Comparison of ENCODE assay signal across 8 cellular contexts in genomic region chr9:42852133-42852532, GRCh38.
A peak's percentile ranks its signal among the peaks of the same experiment; 100 is the strongest.
DNase-seq lines count a peak whose midpoint lies in the region; ATAC-seq, FAIRE-seq and TF ChIP-seq lines count a peak whose summit lies in the region.

No MANE protein-coding gene starts in this region.

- TF ChIP-seq EP300 in H1 (IDR thresholded peaks at IDR 0.05; ENCODE audit: borderline replicate concordance in 1 of 2, low read depth in 2 of 2, low read length in 2 of 2) (no peak), sigmoid colon (IDR thresholded peaks at IDR 0.05) (no peak)

- no peak for TF ChIP-seq RAD21 in H1 (IDR thresholded peaks at IDR 0.05 in 1 of 2, conservative IDR thresholded peaks at IDR 0.05 in 1 of 2; ENCODE audit: low read depth in 2 of 2, low read length in 2 of 2)

- TF ChIP-seq CTCF in AG04449 (IDR thresholded peaks at IDR 0.05; ENCODE audit: insufficient read depth, low read length, missing control alignments) (peak; percentile 19), H1 (IDR thresholded peaks at IDR 0.05; ENCODE audit: control extremely low read depth in 1 of 3, insufficient read depth in 1 of 3, low read depth in 1 of 3, low read length in 3 of 3) (no peak), sigmoid colon (IDR thresholded peaks at IDR 0.05) (no peak)

- H3K4me1 ChIP-seq in H1 (replicated peaks in 1 of 4; ENCODE audit: control insufficient read depth in 3 of 4, insufficient read depth in 4 of 4, low read length in 3 of 4) (no peaks in the 10 kb centered on the region), mesendoderm (ENCODE audit: control insufficient read depth, low read depth, low read length) (no peaks in the 10 kb centered on the region), sigmoid colon (no peaks in the 10 kb centered on the region)

- H3K27ac ChIP-seq in H1 (ENCODE audit: low read depth, low read length), result no peak overlapping the region
- no peak overlapping the region for H3K27ac ChIP-seq in mesendoderm (ENCODE audit: low read depth, low read length)
- H3K27ac ChIP-seq in sigmoid colon, result no peak overlapping the region

- peak; percentile 95 for ATAC-seq in GM19468 (IDR thresholded peaks at IDR 0.05; ENCODE audit: extremely low read depth, unreplicated experiment)
- ATAC-seq in GM21447 (IDR thresholded peaks at IDR 0.05; ENCODE audit: unreplicated experiment), result no peak

- H2AFZ ChIP-seq in H1 (ENCODE audit: low read length), result no peak overlapping the region

- H3K4me3 ChIP-seq in AG04449 (ENCODE audit: low read depth, low read length) (peak overlapping the region; percentile 40), H1 (ENCODE audit: extremely low read depth in 1 of 4, insufficient read depth in 2 of 4, low read depth in 3 of 4, low read length in 4 of 4) (no peak overlapping the region), mesendoderm (ENCODE audit: low read length) (no peak overlapping the region), sigmoid colon (peak overlapping the region in 1 of 4 donors; percentile 30)

- H3K4me2 ChIP-seq in H1 (ENCODE audit: insufficient read depth in 1 of 2, low read depth in 2 of 2, low read length in 2 of 2), result no peak overlapping the region
- no peak overlapping the region for H3K4me2 ChIP-seq in mesendoderm (ENCODE audit: low read length)

- H2BK20ac ChIP-seq in H1 (ENCODE audit: low read length), result no peak overlapping the region

- H2BK12ac ChIP-seq in H1 (ENCODE audit: low read depth, low read length), result no peak overlapping the region

- H3K14ac ChIP-seq in H1 (ENCODE audit: insufficient read length), result no peak overlapping the region

- no peak overlapping the region for H2BK5ac ChIP-seq in H1 (ENCODE audit: low read depth, low read length)
- H2BK5ac ChIP-seq in mesendoderm (ENCODE audit: low read length), result no peak overlapping the region

- no peak overlapping the region for H4K91ac ChIP-seq in H1 (replicated peaks; ENCODE audit: insufficient read length, low read length)

- FAIRE-seq in H1 (lab: Jason Lieb, UNC), result no peak

- H3K23ac ChIP-seq in H1 (ENCODE audit: insufficient read length) (no peak overlapping the region), mesendoderm (ENCODE audit: low read length) (no peak overlapping the region)

- H3K23me2 ChIP-seq in H1 (ENCODE audit: low read depth, low read length), result no peaks in the 10 kb centered on the region

- H3K4ac ChIP-seq in H1 (replicated peaks; ENCODE audit: insufficient read length, low read depth, low read length), result no peak overlapping the region
- H3K4ac ChIP-seq in mesendoderm (ENCODE audit: low read depth, low read length), result no peak overlapping the region

- POLR2A ChIA-PET in AG04449 (lab: Yijun Ruan, JAX), result no interaction called here
- POLR2A ChIA-PET in H1 (lab: Charles Lee; ENCODE audit: partially characterized antibody), result no interaction called here

- no peaks in the 10 kb centered on the region for H4K20me1 ChIP-seq in H1 (replicated peaks in 1 of 2; ENCODE audit: control insufficient read depth in 1 of 2, insufficient read depth in 2 of 2, low read length in 2 of 2)

- no peak overlapping the region for H2BK120ac ChIP-seq in H1 (replicated peaks; ENCODE audit: low read depth, low read length)
- no peak overlapping the region for H2BK120ac ChIP-seq in mesendoderm (ENCODE audit: low read depth, low read length)

- H2BK15ac ChIP-seq in H1 (ENCODE audit: low read length), result no peak overlapping the region
- no peak overlapping the region for H2BK15ac ChIP-seq in mesendoderm (replicated peaks; ENCODE audit: low read depth)

- H4K8ac ChIP-seq in H1 (ENCODE audit: extremely low read depth, insufficient read depth, low read length), result no peak overlapping the region
- no peak overlapping the region for H4K8ac ChIP-seq in mesendoderm (ENCODE audit: low read depth, low read length)

- DNase-seq in AG04449 (ENCODE audit: low read depth, low spot score) (no peak), NCI-H774 (lab: John Stamatoyannopoulos, UW) (peak; percentile 66), H1 (ENCODE audit: low read depth in 1 of 2, low spot score in 2 of 2) (peak; percentile 44 to 83), mesendoderm (peak; percentile 71), NCI-H1417 treated with DMSO at 0.1 percent for 48 hours (lab: John Stamatoyannopoulos, UW) (no peak), sigmoid colon (no peak)

- no peak overlapping the region for H4K5ac ChIP-seq in H1 (ENCODE audit: insufficient read length, low read depth, low read length)
- no peak overlapping the region for H4K5ac ChIP-seq in mesendoderm (ENCODE audit: low read length)

- 93% methylated on average over 29 of the region's 38 CpGs; no CpG with 5 or more reads in 1 of the 2 experiments for WGBS in H1 (ENCODE audit: extremely low coverage in 1 of 2, insufficient coverage in 1 of 2, insufficient read length in 1 of 2, insufficient replicate concordance in 2 of 2, low coverage in 1 of 2, low lambda C conversion rate in 2 of 2, missing lambda C conversion rate in 1 of 2), 2 experiments
- no CpG with 5 or more reads among the region's 38 CpGs for WGBS in mesendoderm (ENCODE audit: extremely low coverage, insufficient coverage, low lambda C conversion rate)
- 7 to 16% methylated on average over 38 of the region's 38 CpGs for WGBS in sigmoid colon, 2 donors

- H3K9me3 ChIP-seq in H1 (ENCODE audit: insufficient read depth in 2 of 2, low read depth in 1 of 2, low read length in 1 of 2) (peaks cover 0 to 21% of the 10 kb centered on the region in 2 experiments; a peak in 2 of 4 replicates), sigmoid colon (no peaks in the 10 kb centered on the region)

- H3K56ac ChIP-seq in H1 (replicated peaks; ENCODE audit: insufficient read length, low read depth, low read length), result no peak overlapping the region
- peak overlapping the region; percentile 42 for H3K56ac ChIP-seq in mesendoderm (ENCODE audit: low read length)

- H3K18ac ChIP-seq in H1 (ENCODE audit: extremely low read depth, low read length), result no peak overlapping the region
- no peak overlapping the region for H3K18ac ChIP-seq in mesendoderm (ENCODE audit: low read length)

- H3K36me3 ChIP-seq in H1 (ENCODE audit: control insufficient read depth in 2 of 4, insufficient read depth in 4 of 4, low read length in 3 of 4) (no peaks in the 10 kb centered on the region), mesendoderm (ENCODE audit: control insufficient read depth, insufficient read depth, low read length) (no peaks in the 10 kb centered on the region), sigmoid colon (no peaks in the 10 kb centered on the region)

- H3K79me1 ChIP-seq in H1 (ENCODE audit: low read depth, low read length) (no peaks in the 10 kb centered on the region), mesendoderm (ENCODE audit: low read length) (no peaks in the 10 kb centered on the region)

- CTCF ChIA-PET in AG04449 (lab: Yijun Ruan, JAX), result no interaction called here
- CTCF ChIA-PET in H1 (lab: Charles Lee; ENCODE audit: partially characterized antibody), result no interaction called here

- no peak for TF ChIP-seq POLR2A in H1 (IDR thresholded peaks at IDR 0.05; ENCODE audit: control extremely low read depth in 1 of 2, low read depth in 2 of 2, low read length in 2 of 2)
- TF ChIP-seq POLR2A in sigmoid colon (IDR thresholded peaks at IDR 0.05), result no peak

- H3K79me2 ChIP-seq in H1 (ENCODE audit: control insufficient read depth in 1 of 2, insufficient read depth in 2 of 2, low read length in 2 of 2) (no peaks in the 10 kb centered on the region), mesendoderm (ENCODE audit: control insufficient read depth, insufficient read depth, low read length) (no peaks in the 10 kb centered on the region)

- no peaks in the 10 kb centered on the region for H3K27me3 ChIP-seq in H1 (replicated peaks in 1 of 4; ENCODE audit: control insufficient read depth in 3 of 4, extremely low read depth in 1 of 4, insufficient read depth in 3 of 4, low read length in 3 of 4)
- H3K27me3 ChIP-seq in mesendoderm (ENCODE audit: insufficient read depth, low read length, poor library complexity), result no peaks in the 10 kb centered on the region
- H3K27me3 ChIP-seq in sigmoid colon, result peaks cover 0 to 9% (median 0%) of the 10 kb centered on the region in 3 donors

- H3K9ac ChIP-seq in H1 (replicated peaks in 1 of 4; ENCODE audit: extremely low read depth in 1 of 4, low read depth in 3 of 4, low read length in 3 of 4) (no peak overlapping the region), mesendoderm (ENCODE audit: low read length) (no peak overlapping the region)

- intact Hi-C loops in sigmoid colon (cut with DNase I), result no loop called here

- no peak overlapping the region for H2AK5ac ChIP-seq in H1 (ENCODE audit: low read depth, low read length)
- no peak overlapping the region for H2AK5ac ChIP-seq in mesendoderm (ENCODE audit: low read length)

TF ChIP-seq in H1, 55 proteins besides CTCF, POLR2A, EP300 and RAD21 (continues in another document):
- TF ChIP-seq TAF1 (IDR thresholded peaks at IDR 0.05; ENCODE audit: low read depth, low read length) (no peak), CBX5 (IDR thresholded peaks at IDR 0.05; ENCODE audit: low read depth, low read length) (no peak), E2F6 (IDR thresholded peaks at IDR 0.05) (no peak), RFX5 (IDR thresholded peaks at IDR 0.05; ENCODE audit: borderline replicate concordance, low read depth, low read length) (no peak), JUND (IDR thresholded peaks at IDR 0.05; ENCODE audit: low read length) (no peak), SUZ12 (IDR thresholded peaks at IDR 0.05; ENCODE audit: low read length) (no peak), CEBPB (IDR thresholded peaks at IDR 0.05; ENCODE audit: low read depth, low read length) (no peak), CREB1 (IDR thresholded peaks at IDR 0.05) (no peak), NANOG (IDR thresholded peaks at IDR 0.05; ENCODE audit: insufficient read depth, low read depth, low read length, poor library complexity, severe bottlenecking) (no peak), TCF12 (IDR thresholded peaks at IDR 0.05; ENCODE audit: low read depth, low read length) (no peak)

Comparison
In these comparisons a context has a peak if more than half of its experiments do, and no peak if none do; other contexts are left out.
1. DNase-seq: peak in NCI-H774 (single experiment), H1 (2 of 2) and mesendoderm (single experiment); none in AG04449 (single experiment), NCI-H1417 treated with DMSO at 0.1 percent for 48 hours (single experiment) and sigmoid colon (single experiment).